28 cellular contexts compared by ENCODE assay signal in genomic region chr1:15334995-15335394, GRCh38.
"Had no signal": no experiment of that assay in that cellular context is flagged by ENCODE, and none has a peak within 500 bp of the region (broad histone marks: within the 10 kb centered on the region; RNA-seq: fewer than 3 reads in every experiment).

No MANE protein-coding gene starts in this region.

- H3K9me3 Mint-ChIP-seq: immature natural killer cell; naive B cell; natural killer cell; stimulated activated memory B cell treated with anti-CD40 and anti-IgM and Interleukin-4, amounts not matched to agents 10 μg/mL and 1 μg/mL and 100 μg/mL, for 72 hours; stimulated activated naive CD8-positive, alpha-beta T cell treated with anti-CD3 and anti-CD28 coated beads, Interleukin-15, amount 100 ng/mL, for 72 hours had no signal

- H3K4me2 ChIP-seq: neural progenitor cell, smooth muscle cell had no signal

- H3K27ac Mint-ChIP-seq: naive B cell; natural killer cell; nephron progenitor cell; neural progenitor cell; progenitor cell of endocrine pancreas; stimulated activated memory B cell treated with anti-CD40 and anti-IgM and Interleukin-4, amounts not matched to agents 10 μg/mL and 1 μg/mL and 100 μg/mL, for 72 hours; stimulated activated naive CD8-positive, alpha-beta T cell treated with anti-CD3 and anti-CD28 coated beads, Interleukin-15, amount 100 ng/mL, for 72 hours had no signal

- H3K36me3 ChIP-seq: left lung, lower lobe of right lung, neural progenitor cell, ovary, right atrium auricular region, right lobe of liver, thyroid gland, transverse colon, uterus had no signal

- DNase-seq: hypothalamus; immature natural killer cell; kidney; left colon; left lung; mammary epithelial cell; mesenchymal stem cell; naive B cell; natural killer cell; nephron progenitor cell; ovary; right lobe of liver; stimulated activated CD4-positive, alpha-beta T cell treated with anti-CD3 and anti-CD28 coated beads, Interleukin-1b, Interleukin-23, amount 100 ng/mL, for 48 hours; stimulated activated CD4-positive, alpha-beta T cell treated with anti-CD3 and anti-CD28 coated beads, Interleukin-2, amount 100 ng/mL, for 48 hours; stimulated activated CD4-positive, alpha-beta T cell treated with anti-CD3 and anti-CD28 coated beads, Interleukin-4, amount 100 ng/mL, for 4 hours; stimulated activated CD8-positive, alpha-beta memory T cell treated with anti-CD3 and anti-CD28 coated beads, Interleukin-4, amount 100 ng/mL, for 48 hours; stimulated activated naive CD4-positive, alpha-beta T cell treated with Interleukin-2 at 50 U/mL for 16 hours; stimulated activated naive CD8-positive, alpha-beta T cell treated with anti-CD3 and anti-CD28 coated beads, Interleukin-15, amount 100 ng/mL, for 72 hours; substantia nigra; thyroid gland; transverse colon; uterus had no signal

- H3K4me3 ChIP-seq: left lung, lower lobe of right lung, neural progenitor cell, ovary, right atrium auricular region, right lobe of liver, smooth muscle cell, thyroid gland, transverse colon, uterus had no signal

- H2AFZ ChIP-seq: neural progenitor cell had no signal

- ATAC-seq: left colon; left lung; lower lobe of right lung; natural killer cell; right lobe of liver; stimulated activated memory B cell treated with anti-CD40 and anti-IgM and Interleukin-4, amounts not matched to agents 10 μg/mL and 1 μg/mL and 100 μg/mL, for 72 hours; stimulated activated naive CD8-positive, alpha-beta T cell treated with anti-CD3 and anti-CD28 coated beads, Interleukin-15, amount 100 ng/mL, for 72 hours had no signal

- H3K4me3 Mint-ChIP-seq: immature natural killer cell; naive B cell; natural killer cell; nephron progenitor cell; stimulated activated memory B cell treated with anti-CD40 and anti-IgM and Interleukin-4, amounts not matched to agents 10 μg/mL and 1 μg/mL and 100 μg/mL, for 72 hours; stimulated activated naive CD8-positive, alpha-beta T cell treated with anti-CD3 and anti-CD28 coated beads, Interleukin-15, amount 100 ng/mL, for 72 hours had no signal

- H3K27me3 ChIP-seq: neural progenitor cell, ovary, right atrium auricular region, right lobe of liver, thyroid gland, transverse colon, uterus had no signal

- H3K9me3 ChIP-seq: left lung, lower lobe of right lung, ovary, right atrium auricular region, right lobe of liver, thyroid gland, transverse colon, uterus had no signal

- H3K27ac ChIP-seq: left lung, lower lobe of right lung, neural progenitor cell, ovary, right atrium auricular region, right lobe of liver, transverse colon, uterus had no signal

- H3K4me1 ChIP-seq: neural progenitor cell, uterus had no signal

- H3K36me3 Mint-ChIP-seq: immature natural killer cell; naive B cell; natural killer cell; stimulated activated memory B cell treated with anti-CD40 and anti-IgM and Interleukin-4, amounts not matched to agents 10 μg/mL and 1 μg/mL and 100 μg/mL, for 72 hours had no signal

- H3K9ac ChIP-seq: neural progenitor cell had no signal

- H3K4me1 Mint-ChIP-seq: stimulated activated memory B cell treated with anti-CD40 and anti-IgM and Interleukin-4, amounts not matched to agents 10 μg/mL and 1 μg/mL and 100 μg/mL, for 72 hours; stimulated activated naive CD8-positive, alpha-beta T cell treated with anti-CD3 and anti-CD28 coated beads, Interleukin-15, amount 100 ng/mL, for 72 hours had no signal
